ENCODE assay signal across 1 cellular context in the genomic region with DNA sequence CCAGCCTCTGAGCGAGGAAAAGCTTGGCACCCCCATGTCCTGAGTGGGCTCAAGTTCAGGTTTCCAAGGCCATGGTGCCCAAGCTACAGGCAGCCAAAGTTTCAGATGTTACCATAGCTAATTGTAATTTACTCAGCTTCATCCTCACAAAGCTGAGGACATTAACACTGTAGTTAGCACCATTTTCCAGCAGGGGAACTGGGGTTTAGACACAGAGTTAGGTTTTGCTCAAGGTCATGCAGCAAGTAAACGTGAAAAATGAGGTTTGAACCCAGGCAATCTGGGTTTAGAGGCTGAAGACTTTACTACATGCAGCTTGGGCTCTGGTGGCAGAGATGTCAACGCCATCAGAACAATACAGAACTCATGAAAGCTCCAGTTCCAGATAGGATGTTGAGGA.
TF ChIP-seq lines count a peak whose summit lies in the region.

No MANE protein-coding gene starts in this region.

TF ChIP-seq in GM23338, 12 proteins besides CTCF, POLR2A, EP300 and RAD21:
- no peak for TF ChIP-seq STAT1 (IDR thresholded peaks at IDR 0.05; ENCODE audit: unreplicated experiment)
- TF ChIP-seq CREB1 (CRISPR knock-in tag; IDR thresholded peaks at IDR 0.05; ENCODE audit: low read depth), result no peak
- no peak for TF ChIP-seq POLR2AphosphoS5 (IDR thresholded peaks at IDR 0.05; ENCODE audit: low read depth)
- TF ChIP-seq ZNF331 (CRISPR knock-in tag; IDR thresholded peaks at IDR 0.05; ENCODE audit: low read depth), result no peak
- no peak for TF ChIP-seq ZNF462 (CRISPR knock-in tag; IDR thresholded peaks at IDR 0.05)
- TF ChIP-seq EZH2 (IDR thresholded peaks at IDR 0.05; ENCODE audit: low read depth, unreplicated experiment), result no peak
- TF ChIP-seq, protein P1, sequence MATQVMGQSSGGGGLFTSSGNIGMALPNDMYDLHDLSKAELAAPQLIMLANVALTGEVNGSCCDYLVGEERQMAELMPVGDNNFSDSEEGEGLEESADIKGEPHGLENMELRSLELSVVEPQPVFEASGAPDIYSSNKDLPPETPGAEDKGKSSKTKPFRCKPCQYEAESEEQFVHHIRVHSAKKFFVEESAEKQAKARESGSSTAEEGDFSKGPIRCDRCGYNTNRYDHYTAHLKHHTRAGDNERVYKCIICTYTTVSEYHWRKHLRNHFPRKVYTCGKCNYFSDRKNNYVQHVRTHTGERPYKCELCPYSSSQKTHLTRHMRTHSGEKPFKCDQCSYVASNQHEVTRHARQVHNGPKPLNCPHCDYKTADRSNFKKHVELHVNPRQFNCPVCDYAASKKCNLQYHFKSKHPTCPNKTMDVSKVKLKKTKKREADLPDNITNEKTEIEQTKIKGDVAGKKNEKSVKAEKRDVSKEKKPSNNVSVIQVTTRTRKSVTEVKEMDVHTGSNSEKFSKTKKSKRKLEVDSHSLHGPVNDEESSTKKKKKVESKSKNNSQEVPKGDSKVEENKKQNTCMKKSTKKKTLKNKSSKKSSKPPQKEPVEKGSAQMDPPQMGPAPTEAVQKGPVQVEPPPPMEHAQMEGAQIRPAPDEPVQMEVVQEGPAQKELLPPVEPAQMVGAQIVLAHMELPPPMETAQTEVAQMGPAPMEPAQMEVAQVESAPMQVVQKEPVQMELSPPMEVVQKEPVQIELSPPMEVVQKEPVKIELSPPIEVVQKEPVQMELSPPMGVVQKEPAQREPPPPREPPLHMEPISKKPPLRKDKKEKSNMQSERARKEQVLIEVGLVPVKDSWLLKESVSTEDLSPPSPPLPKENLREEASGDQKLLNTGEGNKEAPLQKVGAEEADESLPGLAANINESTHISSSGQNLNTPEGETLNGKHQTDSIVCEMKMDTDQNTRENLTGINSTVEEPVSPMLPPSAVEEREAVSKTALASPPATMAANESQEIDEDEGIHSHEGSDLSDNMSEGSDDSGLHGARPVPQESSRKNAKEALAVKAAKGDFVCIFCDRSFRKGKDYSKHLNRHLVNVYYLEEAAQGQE (IDR thresholded peaks at IDR 0.05; ENCODE audit: unreplicated experiment), result no peak
- TF ChIP-seq, protein P2, sequence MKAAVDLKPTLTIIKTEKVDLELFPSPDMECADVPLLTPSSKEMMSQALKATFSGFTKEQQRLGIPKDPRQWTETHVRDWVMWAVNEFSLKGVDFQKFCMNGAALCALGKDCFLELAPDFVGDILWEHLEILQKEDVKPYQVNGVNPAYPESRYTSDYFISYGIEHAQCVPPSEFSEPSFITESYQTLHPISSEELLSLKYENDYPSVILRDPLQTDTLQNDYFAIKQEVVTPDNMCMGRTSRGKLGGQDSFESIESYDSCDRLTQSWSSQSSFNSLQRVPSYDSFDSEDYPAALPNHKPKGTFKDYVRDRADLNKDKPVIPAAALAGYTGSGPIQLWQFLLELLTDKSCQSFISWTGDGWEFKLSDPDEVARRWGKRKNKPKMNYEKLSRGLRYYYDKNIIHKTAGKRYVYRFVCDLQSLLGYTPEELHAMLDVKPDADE (IDR thresholded peaks at IDR 0.05), result no peak
- no peak for TF ChIP-seq ZNF114 (CRISPR knock-in tag; IDR thresholded peaks at IDR 0.05)
- no peak for TF ChIP-seq EZH2phosphoT487 (IDR thresholded peaks at IDR 0.05; ENCODE audit: unreplicated experiment)
- TF ChIP-seq JUNB (IDR thresholded peaks at IDR 0.05; ENCODE audit: unreplicated experiment), result no peak
- no peak for TF ChIP-seq NANOG (IDR thresholded peaks at IDR 0.05; ENCODE audit: borderline replicate concordance)
